ENCODE assay signal across 24 cellular contexts in genomic region chr1:38154089-38154470, GRCh38.
DNase-seq lines count a peak whose midpoint lies in the region; ATAC-seq and TF ChIP-seq lines count a peak whose summit lies in the region.
"Had no signal": no experiment of that assay in that cellular context is flagged by ENCODE, and none has a peak within 500 bp of the region (broad histone marks: within the 10 kb centered on the region; RNA-seq: fewer than 3 reads in every experiment).

No MANE protein-coding gene starts in this region.

- H3K4me1 Mint-ChIP-seq in glutamatergic neuron (ENCODE audit: low read depth, unreplicated experiment): peaks cover 32% of the 10 kb centered on the region
- H3K4me1 Mint-ChIP-seq in stimulated activated memory B cell treated with anti-CD40 and anti-IgM and Interleukin-4, amounts not matched to agents 10 μg/mL and 1 μg/mL and 100 μg/mL, for 72 hours: peaks cover 41% of the 10 kb centered on the region
- no peaks in the 10 kb centered on the region for H3K4me1 Mint-ChIP-seq in activated naive CD8-positive, alpha-beta T cell treated with anti-CD3 and anti-CD28 coated beads for 36 hours
- H3K4me1 Mint-ChIP-seq: CD4-positive, CD25-positive, alpha-beta regulatory T cell; central memory CD8-positive, alpha-beta T cell; naive thymus-derived CD4-positive, alpha-beta T cell had no signal

- peaks cover 7% of the 10 kb centered on the region for H3K9me3 Mint-ChIP-seq in glutamatergic neuron (ENCODE audit: unreplicated experiment)
- no peaks in the 10 kb centered on the region for H3K9me3 Mint-ChIP-seq in stimulated activated memory B cell treated with anti-CD40 and anti-IgM and Interleukin-4, amounts not matched to agents 10 μg/mL and 1 μg/mL and 100 μg/mL, for 72 hours
- no peaks in the 10 kb centered on the region for H3K9me3 Mint-ChIP-seq in activated naive CD8-positive, alpha-beta T cell treated with anti-CD3 and anti-CD28 coated beads for 36 hours
- H3K9me3 Mint-ChIP-seq: central memory CD8-positive, alpha-beta T cell had no signal

- H3K27me3 Mint-ChIP-seq in glutamatergic neuron (ENCODE audit: unreplicated experiment): no peaks in the 10 kb centered on the region
- no peaks in the 10 kb centered on the region for H3K27me3 Mint-ChIP-seq in stimulated activated memory B cell treated with anti-CD40 and anti-IgM and Interleukin-4, amounts not matched to agents 10 μg/mL and 1 μg/mL and 100 μg/mL, for 72 hours
- peaks cover 25% of the 10 kb centered on the region for H3K27me3 Mint-ChIP-seq in activated naive CD8-positive, alpha-beta T cell treated with anti-CD3 and anti-CD28 coated beads for 36 hours

- peaks cover 14% of the 10 kb centered on the region for H3K36me3 Mint-ChIP-seq in glutamatergic neuron (ENCODE audit: unreplicated experiment)
- H3K36me3 Mint-ChIP-seq in stimulated activated memory B cell treated with anti-CD40 and anti-IgM and Interleukin-4, amounts not matched to agents 10 μg/mL and 1 μg/mL and 100 μg/mL, for 72 hours: no peaks in the 10 kb centered on the region
- peaks cover 2% of the 10 kb centered on the region for H3K36me3 Mint-ChIP-seq in activated naive CD8-positive, alpha-beta T cell treated with anti-CD3 and anti-CD28 coated beads for 36 hours
- H3K36me3 Mint-ChIP-seq: activated CD4-positive, alpha-beta memory T cell treated with anti-CD3 and anti-CD28 coated beads for 36 hours; activated naive CD4-positive, alpha-beta T cell treated with anti-CD3 and anti-CD28 coated beads, Interleukin-2, amount 50 U/mL, for 72 hours; CD4-positive, CD25-positive, alpha-beta regulatory T cell had no signal

- peak overlapping the region; percentile 50 for H3K27ac Mint-ChIP-seq in glutamatergic neuron (ENCODE audit: unreplicated experiment)
- peak overlapping the region; percentile 9 for H3K27ac Mint-ChIP-seq in stimulated activated memory B cell treated with anti-CD40 and anti-IgM and Interleukin-4, amounts not matched to agents 10 μg/mL and 1 μg/mL and 100 μg/mL, for 72 hours
- H3K27ac Mint-ChIP-seq in activated naive CD8-positive, alpha-beta T cell treated with anti-CD3 and anti-CD28 coated beads for 36 hours: no peak overlapping the region
- H3K27ac Mint-ChIP-seq: activated CD4-positive, alpha-beta memory T cell treated with anti-CD3 and anti-CD28 coated beads for 36 hours; activated naive CD4-positive, alpha-beta T cell treated with anti-CD3 and anti-CD28 coated beads, Interleukin-2, amount 50 U/mL, for 72 hours; CD4-positive, CD25-positive, alpha-beta regulatory T cell; H9; naive thymus-derived CD4-positive, alpha-beta T cell had no signal

- ATAC-seq in stimulated activated memory B cell treated with anti-CD40 and anti-IgM and Interleukin-4, amounts not matched to agents 10 μg/mL and 1 μg/mL and 100 μg/mL, for 72 hours: no peak
- ATAC-seq: activated naive CD4-positive, alpha-beta T cell treated with anti-CD3 and anti-CD28 coated beads, Interleukin-2, amount 50 U/mL, for 72 hours; naive thymus-derived CD4-positive, alpha-beta T cell had no signal

- DNase-seq in NCI-H526 (lab: John Stamatoyannopoulos, UW) (peak; percentile 90 to 91), NCI-H526 treated with DMSO at 0.1 percent for 48 hours (lab: John Stamatoyannopoulos, UW) (no peak), NCI-H82 treated with DMSO at 0.1 percent for 48 hours (lab: John Stamatoyannopoulos, UW; ENCODE audit: unreplicated experiment) (peak; percentile 82), glutamatergic neuron (no peak), NCI-H1436 treated with DMSO at 0.1 percent for 48 hours (lab: John Stamatoyannopoulos, UW) (no peak)
- DNase-seq in activated naive CD8-positive, alpha-beta T cell treated with anti-CD3 and anti-CD28 coated beads for 36 hours: no peak
- DNase-seq in stimulated activated CD4-positive, alpha-beta T cell treated with anti-CD3 and anti-CD28 coated beads, Interleukin-15, amount 100 ng/mL, for 24 hours: no peak
- DNase-seq: 8988T; activated CD4-positive, alpha-beta memory T cell treated with anti-CD3 and anti-CD28 coated beads for 36 hours; activated CD4-positive, CD25-positive, alpha-beta regulatory T cell treated with anti-CD3 and anti-CD28 coated beads, Interleukin-2, amount 50 U/mL, for 72 hours; activated CD8-positive, alpha-beta memory T cell treated with anti-CD3 and anti-CD28 coated beads, Interleukin-2, amount 50 U/mL, for 48 hours; CD4-positive, CD25-positive, alpha-beta regulatory T cell; dermis blood vessel endothelial cell; H9; left ventricle myocardium inferior; naive thymus-derived CD4-positive, alpha-beta T cell; NCI-H2081; NCI-H446 treated with DMSO at 0.1 percent for 48 hours; Peyer's patch; T-helper 1 cell; tibial artery had no signal

- peak overlapping the region; percentile 63 for H3K4me3 Mint-ChIP-seq in glutamatergic neuron (ENCODE audit: unreplicated experiment)
- peak overlapping the region; percentile 18 for H3K4me3 Mint-ChIP-seq in stimulated activated memory B cell treated with anti-CD40 and anti-IgM and Interleukin-4, amounts not matched to agents 10 μg/mL and 1 μg/mL and 100 μg/mL, for 72 hours
- no peak overlapping the region for H3K4me3 Mint-ChIP-seq in activated naive CD8-positive, alpha-beta T cell treated with anti-CD3 and anti-CD28 coated beads for 36 hours
- H3K4me3 Mint-ChIP-seq: activated CD4-positive, alpha-beta memory T cell treated with anti-CD3 and anti-CD28 coated beads for 36 hours; CD4-positive, CD25-positive, alpha-beta regulatory T cell; central memory CD8-positive, alpha-beta T cell; H9; naive thymus-derived CD4-positive, alpha-beta T cell had no signal

- no peak for TF ChIP-seq CTCF in glutamatergic neuron (IDR thresholded peaks at IDR 0.05; ENCODE audit: partially characterized antibody, unreplicated experiment)

Comparison
In these comparisons a context has a peak if more than half of its experiments do, and no peak if none do; other contexts are left out.
1. DNase-seq: peak in NCI-H526 (2 of 2) and NCI-H82 treated with DMSO at 0.1 percent for 48 hours (single experiment); none in NCI-H526 treated with DMSO at 0.1 percent for 48 hours (single experiment), glutamatergic neuron (single experiment), activated naive CD8-positive, alpha-beta T cell treated with anti-CD3 and anti-CD28 coated beads for 36 hours (single experiment), NCI-H1436 treated with DMSO at 0.1 percent for 48 hours (single experiment) and stimulated activated CD4-positive, alpha-beta T cell treated with anti-CD3 and anti-CD28 coated beads, Interleukin-15, amount 100 ng/mL, for 24 hours (single experiment).